ENCODE assay signal across 8 cellular contexts in genomic region chr9:130579738-130580463, GRCh38. TPM values are rescaled to one million over a fixed set of nuclear protein-coding genes. Genes with fewer than 3 reads are reported as not detected.
A peak's percentile ranks its signal among the peaks of the same experiment; 100 is the strongest.
DNase-seq lines count a peak whose midpoint lies in the region; ATAC-seq and TF ChIP-seq lines count a peak whose summit lies in the region.

No MANE protein-coding gene starts in this region.

- CTCF ChIA-PET in T-cell (lab: Charles Lee), result interaction anchor here in 1 of 2 donors (0.5 to 0.7 kb wide), 2 partner anchors 81 to 691 kb away, joined by 4 to 6 read pairs; no protein-coding TSS in a partner anchor

- POLR2A ChIA-PET in T-cell (lab: Charles Lee), result interaction anchor here in 1 of 2 donors (0.6 kb wide), 1 partner anchor 744 kb away, joined by 6 read pairs; no protein-coding TSS in a partner anchor

- peaks cover 3% of the 10 kb centered on the region for H3K36me3 Mint-ChIP-seq in T-cell
- H3K36me3 Mint-ChIP-seq in osteocyte (ENCODE audit: unreplicated experiment), result no peaks in the 10 kb centered on the region

- H3K27me3 Mint-ChIP-seq in T-cell (no peaks in the 10 kb centered on the region), osteocyte (ENCODE audit: unreplicated experiment) (peaks cover 4% of the 10 kb centered on the region)

- H3K4me3 Mint-ChIP-seq in T-cell, result peak overlapping the region; percentile 88 to 91 (median 91)
- H3K4me3 Mint-ChIP-seq in osteocyte (ENCODE audit: unreplicated experiment), result peak overlapping the region; percentile 82

- DNase-seq in T-cell, result peak in 15 of 34 experiments; percentile 1 to 27 (median 9)
- peak; percentile 22 for DNase-seq in fibroblast of villous mesenchyme (ENCODE audit: low read depth)
- DNase-seq in osteocyte (ENCODE audit: extremely low spot score, unreplicated experiment), result no peak
- DNase-seq in NCI-H1092 (lab: John Stamatoyannopoulos, UW), result no peak
- no peak for DNase-seq in COLO668 (lab: John Stamatoyannopoulos, UW; ENCODE audit: unreplicated experiment)
- DNase-seq in NCI-H2107 treated with DMSO at 0.1 percent for 48 hours (lab: John Stamatoyannopoulos, UW; ENCODE audit: unreplicated experiment), result no peak

- H3K27ac Mint-ChIP-seq in T-cell, result peak overlapping the region; percentile 81 to 86
- peak overlapping the region; percentile 73 for H3K27ac Mint-ChIP-seq in osteocyte (ENCODE audit: unreplicated experiment)

- peak; percentile 32 for ATAC-seq in GM18511 (IDR thresholded peaks at IDR 0.05; ENCODE audit: unreplicated experiment)
- ATAC-seq in HG02798 (IDR thresholded peaks at IDR 0.05; ENCODE audit: poor library complexity, unreplicated experiment), result peak; percentile 16
- ATAC-seq in T-cell (replicated peaks in 1 of 4), result peak in 3 of 4 experiments; percentile 21 to 36 (median 22)

- H3K4me3 ChIP-seq in fibroblast of villous mesenchyme (ENCODE audit: low read depth, low read length), result peak overlapping the region; percentile 97

- H3K4me1 Mint-ChIP-seq in T-cell, result peaks cover 33 to 54% (median 53%) of the 10 kb centered on the region in 3 donors
- H3K4me1 Mint-ChIP-seq in osteocyte (ENCODE audit: unreplicated experiment), result peaks cover 20% of the 10 kb centered on the region

- no peak for TF ChIP-seq CTCF in fibroblast of villous mesenchyme (IDR thresholded peaks at IDR 0.05; ENCODE audit: insufficient read depth, low read depth, low read length)
- TF ChIP-seq CTCF in osteocyte (IDR thresholded peaks at IDR 0.05), result no peak

- H3K9me3 Mint-ChIP-seq in T-cell (no peaks in the 10 kb centered on the region), osteocyte (ENCODE audit: unreplicated experiment) (no peaks in the 10 kb centered on the region)

RNA-seq across cellular contexts. Expression of gene FUBP3, which starts 0.5 kb away (rescaled TPM):
- total RNA-seq in T-cell, result 10 to 100 TPM; 34.2 to 44.7 (median 41.9) TPM
- 37.0 and 39.3 TPM in 2 replicates for total RNA-seq in fibroblast of villous mesenchyme
- total RNA-seq in osteocyte, result 67.7 and 72.7 TPM in 2 replicates
